2 cellular contexts compared by ENCODE assay signal in genomic region chr3:194623449-194624290, GRCh38.
TF ChIP-seq lines count a peak whose summit lies in the region.

No MANE protein-coding gene starts in this region.

TF ChIP-seq in GM23338, 12 proteins besides CTCF, POLR2A, EP300 and RAD21:
- no peak for TF ChIP-seq REST (IDR thresholded peaks at IDR 0.05; ENCODE audit: unreplicated experiment)
- TF ChIP-seq CREB1 (CRISPR knock-in tag; IDR thresholded peaks at IDR 0.05; ENCODE audit: low read depth), result no peak
- TF ChIP-seq, protein P1, sequence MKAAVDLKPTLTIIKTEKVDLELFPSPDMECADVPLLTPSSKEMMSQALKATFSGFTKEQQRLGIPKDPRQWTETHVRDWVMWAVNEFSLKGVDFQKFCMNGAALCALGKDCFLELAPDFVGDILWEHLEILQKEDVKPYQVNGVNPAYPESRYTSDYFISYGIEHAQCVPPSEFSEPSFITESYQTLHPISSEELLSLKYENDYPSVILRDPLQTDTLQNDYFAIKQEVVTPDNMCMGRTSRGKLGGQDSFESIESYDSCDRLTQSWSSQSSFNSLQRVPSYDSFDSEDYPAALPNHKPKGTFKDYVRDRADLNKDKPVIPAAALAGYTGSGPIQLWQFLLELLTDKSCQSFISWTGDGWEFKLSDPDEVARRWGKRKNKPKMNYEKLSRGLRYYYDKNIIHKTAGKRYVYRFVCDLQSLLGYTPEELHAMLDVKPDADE (IDR thresholded peaks at IDR 0.05), result no peak
- no peak for TF ChIP-seq EZH2phosphoT487 (IDR thresholded peaks at IDR 0.05; ENCODE audit: unreplicated experiment)
- no peak for TF ChIP-seq NANOG (IDR thresholded peaks at IDR 0.05; ENCODE audit: borderline replicate concordance)
- TF ChIP-seq JUNB (IDR thresholded peaks at IDR 0.05; ENCODE audit: unreplicated experiment), result no peak
- TF ChIP-seq ZNF114 (CRISPR knock-in tag; IDR thresholded peaks at IDR 0.05), result no peak
- no peak for TF ChIP-seq ZNF331 (CRISPR knock-in tag; IDR thresholded peaks at IDR 0.05; ENCODE audit: low read depth)
- TF ChIP-seq, protein P2, sequence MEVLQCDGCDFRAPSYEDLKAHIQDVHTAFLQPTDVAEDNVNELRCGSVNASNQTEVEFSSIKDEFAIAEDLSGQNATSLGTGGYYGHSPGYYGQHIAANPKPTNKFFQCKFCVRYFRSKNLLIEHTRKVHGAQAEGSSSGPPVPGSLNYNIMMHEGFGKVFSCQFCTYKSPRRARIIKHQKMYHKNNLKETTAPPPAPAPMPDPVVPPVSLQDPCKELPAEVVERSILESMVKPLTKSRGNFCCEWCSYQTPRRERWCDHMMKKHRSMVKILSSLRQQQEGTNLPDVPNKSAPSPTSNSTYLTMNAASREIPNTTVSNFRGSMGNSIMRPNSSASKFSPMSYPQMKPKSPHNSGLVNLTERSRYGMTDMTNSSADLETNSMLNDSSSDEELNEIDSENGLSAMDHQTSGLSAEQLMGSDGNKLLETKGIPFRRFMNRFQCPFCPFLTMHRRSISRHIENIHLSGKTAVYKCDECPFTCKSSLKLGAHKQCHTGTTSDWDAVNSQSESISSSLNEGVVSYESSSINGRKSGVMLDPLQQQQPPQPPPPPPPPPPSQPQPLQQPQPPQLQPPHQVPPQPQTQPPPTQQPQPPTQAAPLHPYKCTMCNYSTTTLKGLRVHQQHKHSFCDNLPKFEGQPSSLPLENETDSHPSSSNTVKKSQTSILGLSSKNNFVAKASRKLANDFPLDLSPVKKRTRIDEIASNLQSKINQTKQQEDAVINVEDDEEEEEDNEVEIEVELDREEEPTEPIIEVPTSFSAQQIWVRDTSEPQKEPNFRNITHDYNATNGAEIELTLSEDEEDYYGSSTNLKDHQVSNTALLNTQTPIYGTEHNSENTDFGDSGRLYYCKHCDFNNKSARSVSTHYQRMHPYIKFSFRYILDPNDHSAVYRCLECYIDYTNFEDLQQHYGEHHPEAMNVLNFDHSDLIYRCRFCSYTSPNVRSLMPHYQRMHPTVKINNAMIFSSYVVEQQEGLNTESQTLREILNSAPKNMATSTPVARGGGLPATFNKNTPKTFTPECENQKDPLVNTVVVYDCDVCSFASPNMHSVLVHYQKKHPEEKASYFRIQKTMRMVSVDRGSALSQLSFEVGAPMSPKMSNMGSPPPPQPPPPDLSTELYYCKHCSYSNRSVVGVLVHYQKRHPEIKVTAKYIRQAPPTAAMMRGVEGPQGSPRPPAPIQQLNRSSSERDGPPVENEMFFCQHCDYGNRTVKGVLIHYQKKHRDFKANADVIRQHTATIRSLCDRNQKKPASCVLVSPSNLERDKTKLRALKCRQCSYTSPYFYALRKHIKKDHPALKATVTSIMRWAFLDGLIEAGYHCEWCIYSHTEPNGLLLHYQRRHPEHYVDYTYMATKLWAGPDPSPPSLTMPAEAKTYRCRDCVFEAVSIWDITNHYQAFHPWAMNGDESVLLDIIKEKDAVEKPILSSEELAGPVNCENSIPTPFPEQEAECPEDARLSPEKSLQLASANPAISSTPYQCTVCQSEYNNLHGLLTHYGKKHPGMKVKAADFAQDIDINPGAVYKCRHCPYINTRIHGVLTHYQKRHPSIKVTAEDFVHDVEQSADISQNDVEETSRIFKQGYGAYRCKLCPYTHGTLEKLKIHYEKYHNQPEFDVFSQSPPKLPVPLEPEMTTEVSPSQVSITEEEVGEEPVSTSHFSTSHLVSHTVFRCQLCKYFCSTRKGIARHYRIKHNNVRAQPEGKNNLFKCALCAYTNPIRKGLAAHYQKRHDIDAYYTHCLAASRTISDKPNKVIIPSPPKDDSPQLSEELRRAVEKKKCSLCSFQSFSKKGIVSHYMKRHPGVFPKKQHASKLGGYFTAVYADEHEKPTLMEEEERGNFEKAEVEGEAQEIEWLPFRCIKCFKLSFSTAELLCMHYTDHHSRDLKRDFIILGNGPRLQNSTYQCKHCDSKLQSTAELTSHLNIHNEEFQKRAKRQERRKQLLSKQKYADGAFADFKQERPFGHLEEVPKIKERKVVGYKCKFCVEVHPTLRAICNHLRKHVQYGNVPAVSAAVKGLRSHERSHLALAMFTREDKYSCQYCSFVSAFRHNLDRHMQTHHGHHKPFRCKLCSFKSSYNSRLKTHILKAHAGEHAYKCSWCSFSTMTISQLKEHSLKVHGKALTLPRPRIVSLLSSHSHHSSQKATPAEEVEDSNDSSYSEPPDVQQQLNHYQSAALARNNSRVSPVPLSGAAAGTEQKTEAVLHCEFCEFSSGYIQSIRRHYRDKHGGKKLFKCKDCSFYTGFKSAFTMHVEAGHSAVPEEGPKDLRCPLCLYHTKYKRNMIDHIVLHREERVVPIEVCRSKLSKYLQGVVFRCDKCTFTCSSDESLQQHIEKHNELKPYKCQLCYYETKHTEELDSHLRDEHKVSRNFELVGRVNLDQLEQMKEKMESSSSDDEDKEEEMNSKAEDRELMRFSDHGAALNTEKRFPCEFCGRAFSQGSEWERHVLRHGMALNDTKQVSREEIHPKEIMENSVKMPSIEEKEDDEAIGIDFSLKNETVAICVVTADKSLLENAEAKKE (CRISPR knock-in tag; IDR thresholded peaks at IDR 0.05), result no peak
- TF ChIP-seq EZH2 (IDR thresholded peaks at IDR 0.05; ENCODE audit: low read depth, unreplicated experiment), result no peak
- TF ChIP-seq POLR2AphosphoS5 (IDR thresholded peaks at IDR 0.05; ENCODE audit: low read depth), result no peak
- TF ChIP-seq STAT1 (IDR thresholded peaks at IDR 0.05; ENCODE audit: unreplicated experiment), result no peak

TF ChIP-seq in K562, 482 proteins besides CTCF, POLR2A, EP300 and RAD21:
- TF ChIP-seq CC2D1A (IDR thresholded peaks at IDR 0.05), result no peak
- peak; percentile 58 for TF ChIP-seq POLR2G (IDR thresholded peaks at IDR 0.05; ENCODE audit: low read depth, low read length)
- peak; percentile 37; the same call in 1 of the 2 replicates for TF ChIP-seq CBFA2T3 (IDR thresholded peaks at IDR 0.05)
TF ChIP-seq in K562: peak in this region for 2.
